Comparison of ENCODE assay signal across 11 cellular contexts in genomic region chr12:45558353-45558752, GRCh38.
"Had no signal": no experiment of that assay in that cellular context is flagged by ENCODE, and none has a peak within 500 bp of the region (broad histone marks: within the 10 kb centered on the region; RNA-seq: fewer than 3 reads in every experiment).

No MANE protein-coding gene starts in this region.

- H2AFZ ChIP-seq: GM23248, GM23338 had no signal

- FAIRE-seq: H1, H54 had no signal

- H3K36me3 ChIP-seq: HAP-1 had no signal

- H3K9me3 Mint-ChIP-seq: GM23338, HFFc6 had no signal

- H3K27ac ChIP-seq: GM23248 had no signal

- H3K27ac Mint-ChIP-seq: GM23338, H9, HFFc6 had no signal

- H3K9me3 ChIP-seq: HAP-1 had no signal

- H3K4me3 ChIP-seq: GM23248, GM23338, HAP-1 had no signal

- H3K4me1 Mint-ChIP-seq: GM23338, H9 had no signal

- ATAC-seq: GM23338, HCT116 had no signal

- H3K4me3 Mint-ChIP-seq: GM23338, H9, HFFc6 had no signal

- DNase-seq: GM23248, GOT3, H7, H9, HCEC 1CT, HFFc6 had no signal

- H3K9ac ChIP-seq: GM23248 had no signal

- H3K4me1 ChIP-seq: HAP-1 had no signal

- H3K4me2 ChIP-seq: GM23338 had no signal
